ENCODE assay signal across 16 cellular contexts in genomic region chr22:23118647-23119491, GRCh38. TPM values are rescaled to one million over a fixed set of nuclear protein-coding genes. Genes with fewer than 3 reads are reported as not detected.
DNase-seq lines count a peak whose midpoint lies in the region; ATAC-seq and TF ChIP-seq lines count a peak whose summit lies in the region.
"Had no signal": no experiment of that assay in that cellular context is flagged by ENCODE, and none has a peak within 500 bp of the region (broad histone marks: within the 10 kb centered on the region; RNA-seq: fewer than 3 reads in every experiment).

No MANE protein-coding gene starts in this region.

- H3K9me3 Mint-ChIP-seq in activated T-cell treated with anti-CD3 and anti-CD28 coated beads, Interleukin-2, amount 50 U/mL, for 72 hours: no peaks in the 10 kb centered on the region
- peaks cover 11% of the 10 kb centered on the region for H3K9me3 Mint-ChIP-seq in glutamatergic neuron (ENCODE audit: unreplicated experiment)

- H3K27me3 ChIP-seq in right cardiac atrium (ENCODE audit: control insufficient read depth, insufficient read depth) (no peaks in the 10 kb centered on the region), heart right ventricle (peaks cover 0 to 5% (median 0%) of the 10 kb centered on the region in 7 donors)
- H3K27me3 ChIP-seq: breast epithelium, hepatocyte had no signal

- peaks cover 0 to 7% (median 0%) of the 10 kb centered on the region in 9 donors for H3K36me3 ChIP-seq in heart right ventricle
- H3K36me3 ChIP-seq: breast epithelium had no signal

- H3K4me1 ChIP-seq in right cardiac atrium (ENCODE audit: control insufficient read depth, insufficient read depth, low read length) (no peaks in the 10 kb centered on the region), heart right ventricle (peaks cover 0 to 25% (median 5%) of the 10 kb centered on the region in 9 donors)
- H3K4me1 ChIP-seq: breast epithelium had no signal

- ATAC-seq in right cardiac atrium: no peak
- no peak for ATAC-seq in heart right ventricle
- no peak for ATAC-seq in activated T-cell treated with anti-CD3 and anti-CD28 coated beads, Interleukin-2, amount 50 U/mL, for 72 hours (replicated peaks in 1 of 2)
- ATAC-seq in GM18505 (IDR thresholded peaks at IDR 0.05; ENCODE audit: unreplicated experiment): no peak
- ATAC-seq: PC-3 had no signal

- H3K27me3 Mint-ChIP-seq in activated T-cell treated with anti-CD3 and anti-CD28 coated beads, Interleukin-2, amount 50 U/mL, for 72 hours (ENCODE audit: low read depth): no peaks in the 10 kb centered on the region
- peaks cover 5% of the 10 kb centered on the region for H3K27me3 Mint-ChIP-seq in glutamatergic neuron (ENCODE audit: unreplicated experiment)

- 96% methylated on average over 7 of the region's 7 CpGs for WGBS in right cardiac atrium
- WGBS in heart right ventricle, 2 donors: 95 to 96% methylated on average over 7 of the region's 7 CpGs

- intact Hi-C loops in right cardiac atrium (cut with DNase I): no loop called here
- intact Hi-C loops in heart right ventricle (cut with DNase I): loop anchor here in 1 of 10 donors (10.0 kb wide), 1 partner anchor 84 kb away; no protein-coding TSS in a partner anchor

- H3K9me3 ChIP-seq in right cardiac atrium (ENCODE audit: control insufficient read depth, low read length) (no peaks in the 10 kb centered on the region), heart right ventricle (no peaks in the 10 kb centered on the region)
- H3K9me3 ChIP-seq: breast epithelium had no signal

- peaks cover 0 to 2% of the 10 kb centered on the region in 2 donors for H3K36me3 Mint-ChIP-seq in activated T-cell treated with anti-CD3 and anti-CD28 coated beads, Interleukin-2, amount 50 U/mL, for 72 hours (ENCODE audit: insufficient read depth in 2 of 2)
- peaks cover 5% of the 10 kb centered on the region for H3K36me3 Mint-ChIP-seq in glutamatergic neuron (ENCODE audit: unreplicated experiment)

- H3K27ac Mint-ChIP-seq in activated T-cell treated with anti-CD3 and anti-CD28 coated beads, Interleukin-2, amount 50 U/mL, for 72 hours: peak overlapping the region; percentile 91
- peak overlapping the region; percentile 38 for H3K27ac Mint-ChIP-seq in glutamatergic neuron (ENCODE audit: unreplicated experiment)

- H3K4me1 Mint-ChIP-seq in activated T-cell treated with anti-CD3 and anti-CD28 coated beads, Interleukin-2, amount 50 U/mL, for 72 hours (ENCODE audit: low read depth): peaks cover 10% of the 10 kb centered on the region
- H3K4me1 Mint-ChIP-seq in glutamatergic neuron (ENCODE audit: low read depth, unreplicated experiment): peaks cover 18% of the 10 kb centered on the region

- H3K4me3 Mint-ChIP-seq in activated T-cell treated with anti-CD3 and anti-CD28 coated beads, Interleukin-2, amount 50 U/mL, for 72 hours: peak overlapping the region; percentile 47 to 70
- H3K4me3 Mint-ChIP-seq in glutamatergic neuron (ENCODE audit: unreplicated experiment): no peak overlapping the region

- no peak overlapping the region for H3K4me3 ChIP-seq in right cardiac atrium (ENCODE audit: low read length)
- no peak overlapping the region for H3K4me3 ChIP-seq in heart right ventricle
- H3K4me3 ChIP-seq in foreskin fibroblast (ENCODE audit: low read depth in 1 of 2, low read length in 2 of 2): no peak overlapping the region
- H3K4me3 ChIP-seq: breast epithelium, hepatocyte had no signal

- DNase-seq in right cardiac atrium (peak in 2 of 3 donors; percentile 20 to 31), heart right ventricle (no peak), glutamatergic neuron (no peak), SHP77 treated with DMSO at 0.1 percent for 48 hours (lab: John Stamatoyannopoulos, UW) (no peak), foreskin fibroblast (no peak), NCI-H2227 (lab: John Stamatoyannopoulos, UW; ENCODE audit: unreplicated experiment) (no peak)
- DNase-seq in activated T-cell treated with anti-CD3 and anti-CD28 coated beads, Interleukin-2, amount 50 U/mL, for 72 hours: no peak
- DNase-seq: left cardiac atrium, MM.1S, NCI-H187, NCI-H510A treated with DMSO at 0.1 percent for 48 hours, PC-3 had no signal

- no peak for TF ChIP-seq POLR2A in GM18505 (IDR thresholded peaks at IDR 0.05; ENCODE audit: borderline replicate concordance, extremely low read depth, insufficient read depth, insufficient read length)

- TF ChIP-seq CTCF in heart right ventricle (IDR thresholded peaks at IDR 0.05): no peak
- TF ChIP-seq CTCF in glutamatergic neuron (IDR thresholded peaks at IDR 0.05; ENCODE audit: partially characterized antibody, unreplicated experiment): no peak
- TF ChIP-seq CTCF in foreskin fibroblast (IDR thresholded peaks at IDR 0.05; ENCODE audit: low read depth, low read length): no peak

- H3K27ac ChIP-seq in right cardiac atrium (ENCODE audit: low read length): no peak overlapping the region
- peak overlapping the region in 1 of 10 donors; percentile 10 for H3K27ac ChIP-seq in heart right ventricle
- H3K27ac ChIP-seq: hepatocyte had no signal

RNA-seq across cellular contexts. Expression of gene RSPH14, which starts 22.9 kb away (rescaled TPM):
- not detected for total RNA-seq in right cardiac atrium
- 0.75 TPM for polyA plus RNA-seq in right cardiac atrium
- under 1 TPM in 1 of 10 donors, not detected in 9; 0.21 TPM for total RNA-seq in heart right ventricle
- under 1 TPM in 1 of 2 donors, not detected in 1; 0.39 TPM for polyA plus RNA-seq in heart right ventricle
- 1 to 10 TPM in 1 of 2 donors, under 1 TPM in 1; 0.79 to 1.4 TPM for total RNA-seq in activated T-cell treated with anti-CD3 and anti-CD28 coated beads, Interleukin-2, amount 50 U/mL, for 72 hours
- total RNA-seq in glutamatergic neuron (ENCODE audit: unreplicated experiment): 1.7 TPM
- total RNA-seq: hepatocyte, left cardiac atrium had no signal
- polyA plus RNA-seq: fibroblast of lung had no signal

RNA-seq across cellular contexts. Expression of gene RAB36, which starts 26.4 kb away (rescaled TPM):
- total RNA-seq in right cardiac atrium (1 to 10 TPM; 1.1 to 2.7 (median 1.6) TPM), heart right ventricle (under 1 TPM; 0.15 to 1.00 (median 0.48) TPM), glutamatergic neuron (ENCODE audit: unreplicated experiment) (2.0 TPM)
- polyA plus RNA-seq in right cardiac atrium (0.59 TPM), heart right ventricle (under 1 TPM; 0.29 to 0.36 TPM)
- total RNA-seq in activated T-cell treated with anti-CD3 and anti-CD28 coated beads, Interleukin-2, amount 50 U/mL, for 72 hours: under 1 TPM; 0.14 to 0.19 TPM

RNA-seq across cellular contexts. Expression of gene GNAZ, which starts 48.5 kb away (rescaled TPM):
- total RNA-seq in right cardiac atrium (1 to 10 TPM; 2.2 to 3.5 (median 3.1) TPM), heart right ventricle (1 to 10 TPM; 1.5 to 4.2 (median 2.6) TPM), glutamatergic neuron (ENCODE audit: unreplicated experiment) (82.5 TPM)
- polyA plus RNA-seq in right cardiac atrium (2.0 TPM), heart right ventricle (1 to 10 TPM; 1.3 to 2.1 TPM)
- total RNA-seq in activated T-cell treated with anti-CD3 and anti-CD28 coated beads, Interleukin-2, amount 50 U/mL, for 72 hours: under 1 TPM; 0.56 to 0.89 TPM

Comparison
In these comparisons a context has a peak if more than half of its experiments do, and no peak if none do; other contexts are left out.
1. DNase-seq: peak in right cardiac atrium (2 of 3); none in heart right ventricle (0 of 2), activated T-cell treated with anti-CD3 and anti-CD28 coated beads, Interleukin-2, amount 50 U/mL, for 72 hours (0 of 2), glutamatergic neuron (single experiment), SHP77 treated with DMSO at 0.1 percent for 48 hours (single experiment), foreskin fibroblast (0 of 2) and NCI-H2227 (single experiment).
2. RNA of gene GNAZ, which starts 48.5 kb away (total RNA-seq): 82.5 TPM in glutamatergic neuron (single experiment); 2.2 to 3.5 TPM in right cardiac atrium, 1.5 to 4.2 TPM in heart right ventricle and 0.56 to 0.89 TPM in activated T-cell treated with anti-CD3 and anti-CD28 coated beads, Interleukin-2, amount 50 U/mL, for 72 hours; every median in the first group is over 10 times any median in the second.